In the genomic region with DNA sequence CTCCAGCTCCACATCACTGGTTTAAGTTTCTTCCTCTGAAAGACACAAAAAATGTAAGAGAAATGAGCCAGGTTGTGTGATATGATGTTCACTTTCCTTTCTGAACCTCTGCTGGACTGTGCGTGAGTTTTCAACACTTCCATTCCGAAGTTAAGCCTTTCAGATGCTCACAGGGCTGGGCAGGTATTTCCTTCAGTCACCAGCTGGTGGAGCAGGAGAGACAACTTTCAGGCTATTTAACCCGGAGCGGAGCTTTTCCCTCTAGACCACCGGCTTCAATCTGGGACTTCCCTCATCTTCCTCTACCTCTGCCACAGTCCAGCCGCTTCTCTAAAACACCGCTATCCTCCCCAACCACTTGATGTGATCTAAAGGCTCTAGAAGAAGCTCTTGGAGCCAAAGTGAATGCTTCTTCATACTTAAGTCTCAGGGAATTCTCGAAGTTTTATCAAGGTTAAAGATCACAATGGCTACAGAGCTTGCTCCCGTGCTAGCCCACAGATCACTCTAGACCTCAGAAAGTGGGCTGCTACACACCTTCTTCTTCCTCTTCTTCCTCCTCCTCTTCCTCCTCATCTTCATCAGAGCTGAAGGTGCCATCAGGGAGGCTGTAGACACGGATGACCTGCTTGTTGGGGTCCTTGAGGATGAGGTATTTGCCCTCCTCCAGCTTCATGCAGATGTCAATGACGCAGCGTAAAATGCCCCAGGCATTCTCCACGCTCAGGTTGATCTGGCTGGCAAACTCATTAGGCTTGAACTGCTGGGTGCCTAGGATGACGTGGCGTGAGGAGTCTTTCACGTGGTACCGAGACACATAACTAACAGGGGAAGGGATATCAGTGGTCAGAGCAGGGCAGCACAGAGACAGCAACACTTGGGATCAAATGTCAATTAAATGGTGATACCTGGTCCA, we compare ENCODE assay signal across 8 cellular contexts. TPM values are rescaled to one million over a fixed set of nuclear protein-coding genes. Genes with fewer than 3 reads are reported as not detected.
A peak's percentile ranks its signal among the peaks of the same experiment; 100 is the strongest.
DNase-seq lines count a peak whose midpoint lies in the region; ATAC-seq and TF ChIP-seq lines count a peak whose summit lies in the region.

No MANE protein-coding gene starts in this region.

- H3K4me3 Mint-ChIP-seq in brain (peak overlapping the region in 1 of 5 experiments; percentile 52), type B pancreatic cell (peak overlapping the region; percentile 21)

- H3K9me3 ChIP-seq in RWPE2 (ENCODE audit: severe bottlenecking) (no peaks in the 10 kb centered on the region), left lung (no peaks in the 10 kb centered on the region)

- ATAC-seq in RWPE2 (ENCODE audit: low read depth) (peak; percentile 35; the same call in 2 of the 3 replicates), left lung (peak; percentile 12), HG03378 (IDR thresholded peaks at IDR 0.05; ENCODE audit: unreplicated experiment) (no peak), HG03039 (IDR thresholded peaks at IDR 0.05; ENCODE audit: unreplicated experiment) (no peak)

- H3K4me3 ChIP-seq in RWPE2 (ENCODE audit: severe bottlenecking): no peak overlapping the region
- H3K4me3 ChIP-seq in left lung: no peak overlapping the region

- H3K4me1 Mint-ChIP-seq in brain (peaks cover 12% of the 10 kb centered on the region), type B pancreatic cell (ENCODE audit: unreplicated experiment) (peaks cover 9% of the 10 kb centered on the region)

- H3K9me3 Mint-ChIP-seq in brain: peaks cover 0 to 2% (median 0%) of the 10 kb centered on the region in 5 experiments
- no peaks in the 10 kb centered on the region for H3K9me3 Mint-ChIP-seq in type B pancreatic cell

- H3K4me1 ChIP-seq in RWPE2 (ENCODE audit: insufficient read depth, poor library complexity, severe bottlenecking) (no peaks in the 10 kb centered on the region), left lung (peaks cover 8 to 27% of the 10 kb centered on the region in 2 donors)

- no peaks in the 10 kb centered on the region for H3K27me3 ChIP-seq in RWPE2 (ENCODE audit: insufficient read depth, poor library complexity, severe bottlenecking)
- no peaks in the 10 kb centered on the region for H3K27me3 ChIP-seq in left lung

- intact Hi-C loops in left lung (cut with DNase I): no loop called here

- H3K27me3 Mint-ChIP-seq in brain: no peaks in the 10 kb centered on the region
- no peaks in the 10 kb centered on the region for H3K27me3 Mint-ChIP-seq in type B pancreatic cell

- DNase-seq in COLO668 (lab: John Stamatoyannopoulos, UW; ENCODE audit: unreplicated experiment): peak; percentile 31
- peak; percentile 25 for DNase-seq in H4 (ENCODE audit: low spot score)
- DNase-seq in RWPE2 (ENCODE audit: low spot score): no peak
- no peak for DNase-seq in left lung
- no peak for DNase-seq in type B pancreatic cell (ENCODE audit: extremely low spot score, unreplicated experiment)

- H3K36me3 ChIP-seq in RWPE2 (ENCODE audit: low read depth): peaks cover 57% of the 10 kb centered on the region
- H3K36me3 ChIP-seq in left lung: peaks cover 0 to 66% of the 10 kb centered on the region in 2 donors

- H3K27ac ChIP-seq in RWPE2 (ENCODE audit: poor library complexity, severe bottlenecking) (no peak overlapping the region), left lung (no peak overlapping the region)

- H3K27ac Mint-ChIP-seq in brain: peak overlapping the region in 3 of 5 experiments; percentile 7 to 77 (median 73)
- H3K27ac Mint-ChIP-seq in type B pancreatic cell: peak overlapping the region; percentile 94

- TF ChIP-seq CTCF in RWPE2 (IDR thresholded peaks at IDR 0.05; ENCODE audit: poor library complexity, severe bottlenecking) (peak; percentile 75), brain (conservative IDR thresholded peaks at IDR 0.05) (peak; percentile 44 to 74), left lung (IDR thresholded peaks at IDR 0.05) (peak; percentile 37 to 42), type B pancreatic cell (conservative IDR thresholded peaks at IDR 0.05) (peak; percentile 75)

- peaks cover 53% of the 10 kb centered on the region for H3K36me3 Mint-ChIP-seq in brain
- peaks cover 46% of the 10 kb centered on the region for H3K36me3 Mint-ChIP-seq in type B pancreatic cell

RNA-seq across cellular contexts. Expression of a gene that starts 4.4 kb away (rescaled TPM):
- 17.8 and 21.6 TPM in 2 replicates for total RNA-seq in H4 (2014; rRNA removed; shearing (Covaris generic))
- 95.4 TPM for polyA plus RNA-seq in brain (ENCODE audit: insufficient read depth, low read depth, low replicate concordance)
- total RNA-seq in left lung (10 to 100 TPM; 17.2 to 22.1 TPM), type B pancreatic cell (ENCODE audit: low replicate concordance) (20.6 and 38.8 TPM in 2 replicates)

RNA-seq across cellular contexts. Expression of a gene that starts 17.7 kb away (rescaled TPM):
- total RNA-seq in H4 (2014; rRNA removed; shearing (Covaris generic)): 320 and 353 TPM in 2 replicates
- 173 TPM for polyA plus RNA-seq in brain (ENCODE audit: insufficient read depth, low read depth, low replicate concordance)
- total RNA-seq in left lung: 100 to 1,000 TPM; 116 to 141 TPM
- total RNA-seq in type B pancreatic cell (ENCODE audit: low replicate concordance): 162 and 190 TPM in 2 replicates

RNA-seq across cellular contexts. Expression of a gene that starts 29.8 kb away (rescaled TPM):
- total RNA-seq in H4 (2014; rRNA removed; shearing (Covaris generic)): 13.6 and 15.6 TPM in 2 replicates
- polyA plus RNA-seq in brain (ENCODE audit: insufficient read depth, low read depth, low replicate concordance): 126 TPM
- 10 to 100 TPM; 64.4 to 65.3 TPM for total RNA-seq in left lung
- 73.4 and 77.2 TPM in 2 replicates for total RNA-seq in type B pancreatic cell (ENCODE audit: low replicate concordance)

Comparison
In these comparisons a context has a peak if more than half of its experiments do, and no peak if none do; other contexts are left out.
1. DNase-seq: peak in COLO668 (single experiment) and H4 (single experiment); none in RWPE2 (single experiment), left lung (0 of 2) and type B pancreatic cell (single experiment).
2. ATAC-seq: peak in RWPE2 (single experiment) and left lung (single experiment); none in HG03378 (single experiment) and HG03039 (single experiment).
3. Peak in every context shown above with its lines, with median percentiles within 50 percentile points of each other: CTCF ChIP-seq.